In the genomic region with DNA sequence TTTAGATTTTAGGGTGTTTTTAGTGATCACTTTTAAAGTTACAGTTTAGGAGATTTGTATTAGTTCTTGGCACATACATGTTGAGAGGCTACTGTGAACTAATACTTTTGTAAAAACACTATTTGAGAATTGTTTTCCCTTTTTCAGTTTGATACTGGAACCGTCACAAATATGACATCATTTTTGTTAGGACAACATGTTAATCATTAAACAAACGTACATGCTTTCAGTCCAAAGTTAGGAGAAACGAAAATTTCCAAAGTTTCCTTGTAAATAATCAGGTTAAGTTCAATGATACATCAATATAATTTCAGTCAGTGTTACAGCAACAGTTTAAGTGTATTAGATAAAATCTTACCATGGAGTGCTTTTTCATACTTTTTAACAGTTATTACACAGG, we compare ENCODE assay signal across 25 cellular contexts. TPM values are rescaled to one million over a fixed set of nuclear protein-coding genes. Genes with fewer than 3 reads are reported as not detected.
DNase-seq lines count a peak whose midpoint lies in the region; ATAC-seq and TF ChIP-seq lines count a peak whose summit lies in the region.
"Had no signal": no experiment of that assay in that cellular context is flagged by ENCODE, and none has a peak within 500 bp of the region (broad histone marks: within the 10 kb centered on the region; RNA-seq: fewer than 3 reads in every experiment).

No MANE protein-coding gene starts in this region.

- H3K9me3 ChIP-seq in SK-N-SH = no peaks in the 10 kb centered on the region
- H3K9me3 ChIP-seq: esophagus muscularis mucosa, prostate gland had no signal

- peaks cover 70% of the 10 kb centered on the region for H3K79me2 ChIP-seq in SK-N-SH (ENCODE audit: insufficient read depth)

- H3K36me3 ChIP-seq in SK-N-SH (replicated peaks in 1 of 2; ENCODE audit: control insufficient read depth in 1 of 2, insufficient read depth in 2 of 2, low read length in 1 of 2) (peaks cover 36 to 38% of the 10 kb centered on the region in 2 experiments), H7 (replicated peaks; ENCODE audit: control insufficient read depth, insufficient read depth, low read length) (peaks cover 17% of the 10 kb centered on the region)

- peaks cover 55% of the 10 kb centered on the region for H3F3A ChIP-seq in SK-N-SH (replicated peaks; ENCODE audit: insufficient read depth)

- no peak for TF ChIP-seq RAD21 in SK-N-SH (IDR thresholded peaks at IDR 0.05; ENCODE audit: low read length)

- H3K9ac ChIP-seq in SK-N-SH = peak overlapping the region; percentile 22; the same call in 1 of the 2 replicates
- H3K9ac ChIP-seq: KMS-11 had no signal

- peaks cover 17 to 45% of the 10 kb centered on the region in 2 experiments; a peak in 2 of 4 replicates for H3K4me1 ChIP-seq in SK-N-SH (ENCODE audit: control insufficient read depth in 1 of 2, insufficient read depth in 2 of 2, low read depth in 1 of 2, low read length in 1 of 2)
- H3K4me1 ChIP-seq: prostate gland had no signal

- CTCF ChIA-PET in SK-N-SH (lab: Yijun Ruan, JAX) = interaction anchor here (0.9 to 5.2 kb wide), 16 partner anchors 32 to 203 kb away, joined by 3 to 59 read pairs (median 5); no protein-coding TSS in a partner anchor

- POLR2A ChIA-PET in SK-N-SH (lab: Yijun Ruan, JAX) = no interaction called here

- no peak overlapping the region for H2AFZ ChIP-seq in SK-N-SH (ENCODE audit: low read depth)

- peak overlapping the region; percentile 80 to 97 for H3K27ac ChIP-seq in SK-N-SH (ENCODE audit: low read depth in 2 of 2, low read length in 1 of 2)
- H3K27ac ChIP-seq in 22Rv1 = peak overlapping the region; percentile 65
- H3K27ac ChIP-seq: KMS-11, prostate gland had no signal

- DNase-seq in SK-N-SH = no peak
- peak; percentile 33 for DNase-seq in HuH-7.5 (ENCODE audit: low spot score)
- no peak for DNase-seq in left lobe of liver (ENCODE audit: low spot score)
- DNase-seq in ureter (ENCODE audit: low spot score) = no peak
- DNase-seq in H7 = no peak
- DNase-seq: activated CD4-positive, alpha-beta T cell treated with anti-CD3 and anti-CD28 coated beads, Interleukin-2, amount 50 U/mL, for 48 hours; activated T-cell treated with anti-CD3 and anti-CD28 coated beads, Interleukin-2, amount 50 U/mL, for 1 hour; caudate nucleus; cortex of kidney; DMS79; effector memory CD8-positive, alpha-beta T cell; GF-D8; left colon; NCI-H1417; NCI-H2081; NCI-H345; NCI-H748 treated with DMSO at 0.1 percent for 48 hours; stimulated activated naive CD4-positive, alpha-beta T cell treated with Interleukin-2 at 50 U/mL for 16 hours had no signal

- H4K20me1 ChIP-seq in SK-N-SH (ENCODE audit: insufficient read depth) = no peaks in the 10 kb centered on the region

- TF ChIP-seq CTCF in SK-N-SH (IDR thresholded peaks at IDR 0.05) = no peak
- no peak for TF ChIP-seq CTCF in 22Rv1 (IDR thresholded peaks at IDR 0.05)

- H3K9me2 ChIP-seq in SK-N-SH = no peaks in the 10 kb centered on the region

- ATAC-seq in SK-N-SH treated with all-trans-retinoic acid at 6 μM for 48 hours (no peak), left lobe of liver (peak; percentile 55), HG03025 (IDR thresholded peaks at IDR 0.05; ENCODE audit: low FRiP score, unreplicated experiment) (no peak)
- ATAC-seq: effector memory CD8-positive, alpha-beta T cell; WTC11 had no signal

- 40% methylated on average over 3 of the region's 3 CpGs for WGBS in SK-N-SH (ENCODE audit: low lambda C conversion rate)

- H3K4me3 ChIP-seq in SK-N-SH (ENCODE audit: low read depth in 2 of 2, low read length in 1 of 2) (no peak overlapping the region), H7 (ENCODE audit: insufficient read depth, low read depth, low read length) (no peak overlapping the region)
- H3K4me3 ChIP-seq: esophagus muscularis mucosa, prostate gland had no signal

- TF ChIP-seq EP300 in SK-N-SH (IDR thresholded peaks at IDR 0.05; ENCODE audit: borderline replicate concordance in 1 of 2, low read depth in 1 of 2, low read length in 1 of 2) = no peak

- peak overlapping the region; percentile 77; the same call in 1 of the 2 replicates for H3K4me2 ChIP-seq in SK-N-SH
- H3K4me2 ChIP-seq: KMS-11 had no signal

- no peaks in the 10 kb centered on the region for H3K27me3 ChIP-seq in SK-N-SH (ENCODE audit: insufficient read depth)
- H3K27me3 ChIP-seq in H7 (ENCODE audit: control insufficient read depth, insufficient read depth, low read length) = no peaks in the 10 kb centered on the region
- H3K27me3 ChIP-seq: esophagus muscularis mucosa had no signal

TF ChIP-seq in SK-N-SH, 30 proteins besides CTCF, POLR2A, EP300 and RAD21 (continues in another document):
- TF ChIP-seq GABPA (IDR thresholded peaks at IDR 0.05; ENCODE audit: low read depth) = no peak
- no peak for TF ChIP-seq GATA2 (CRISPR knock-in tag; IDR thresholded peaks at IDR 0.05)
- TF ChIP-seq USF2 (IDR thresholded peaks at IDR 0.05; ENCODE audit: borderline replicate concordance, low read depth, low read length) = no peak
- no peak for TF ChIP-seq USF1 (IDR thresholded peaks at IDR 0.05; ENCODE audit: borderline replicate concordance, low read depth)
- TF ChIP-seq MEF2A (IDR thresholded peaks at IDR 0.05; ENCODE audit: borderline replicate concordance, low read depth) = no peak
- no peak for TF ChIP-seq RXRA (IDR thresholded peaks at IDR 0.05; ENCODE audit: borderline replicate concordance, low read depth)
- no peak for TF ChIP-seq MXI1 (IDR thresholded peaks at IDR 0.05; ENCODE audit: low read depth, low read length)
- TF ChIP-seq FOSL2 (IDR thresholded peaks at IDR 0.05; ENCODE audit: borderline replicate concordance, low read depth) = no peak
- no peak for TF ChIP-seq RCOR1 (IDR thresholded peaks at IDR 0.05; ENCODE audit: low read length)
- TF ChIP-seq FOXM1 (IDR thresholded peaks at IDR 0.05; ENCODE audit: low read depth) = no peak

TF ChIP-seq in SK-N-SH treated with all-trans-retinoic acid at 6 μM for 48 hours, 23 proteins besides CTCF, POLR2A, EP300 and RAD21:
- no peak for TF ChIP-seq TOX (CRISPR knock-in tag; IDR thresholded peaks at IDR 0.05; ENCODE audit: borderline replicate concordance)
- TF ChIP-seq TSHZ2 (CRISPR knock-in tag; IDR thresholded peaks at IDR 0.05) = no peak
- TF ChIP-seq GLIS3 (CRISPR knock-in tag; IDR thresholded peaks at IDR 0.05) = no peak
- no peak for TF ChIP-seq PPARA (CRISPR knock-in tag; IDR thresholded peaks at IDR 0.05; ENCODE audit: borderline replicate concordance)
- TF ChIP-seq ZFP30 (CRISPR knock-in tag; IDR thresholded peaks at IDR 0.05) = no peak

RNA-seq across cellular contexts. Expression of gene SPECC1L, which starts 53.1 kb away (rescaled TPM):
- polyA plus RNA-seq in SK-N-SH (2012; rRNA removed) = 22.9 and 25.9 TPM in 2 replicates
- 17.8 and 21.8 TPM in 2 replicates for polyA plus RNA-seq in SK-N-SH (2012; cell fraction: cytosol; rRNA removed)
- polyA plus RNA-seq in SK-N-SH (2012; cell fraction: nucleus; rRNA removed) = 36.5 and 44.0 TPM in 2 replicates
- total RNA-seq in left lobe of liver (25.2 TPM), ureter (92.9 TPM)
- total RNA-seq in H7 (2014; rRNA removed; shearing (Covaris generic)) = 23.0 and 27.2 TPM in 2 replicates
